15 cellular contexts compared by ENCODE assay signal in genomic region chr2:175836361-175836760, GRCh38.
DNase-seq lines count a peak whose midpoint lies in the region; ATAC-seq and TF ChIP-seq lines count a peak whose summit lies in the region.
"Had no signal": no experiment of that assay in that cellular context is flagged by ENCODE, and none has a peak within 500 bp of the region (broad histone marks: within the 10 kb centered on the region; RNA-seq: fewer than 3 reads in every experiment).

No MANE protein-coding gene starts in this region.

- no peaks in the 10 kb centered on the region for H3K79me2 ChIP-seq in trophoblast cell (ENCODE audit: control insufficient read depth, insufficient read depth, low read length, poor library complexity)

- CTCF ChIA-PET in activated CD4-positive, alpha-beta T cell treated with anti-CD3 and anti-CD28 coated beads, Interleukin-2, amount 10 ng/mL, durations not matched to agents 7 days and 5 days (lab: Charles Lee): no interaction called here

- H3K4me2 ChIP-seq in trophoblast cell (ENCODE audit: low read length): no peak overlapping the region

- intact Hi-C loops in lower lobe of right lung (cut with DNase I): no loop called here

- no peak overlapping the region for H2AFZ ChIP-seq in trophoblast cell (ENCODE audit: insufficient read depth, low read length, poor library complexity)

- H3K27ac ChIP-seq in trophoblast cell (ENCODE audit: low read depth, low read length): no peak overlapping the region
- H3K27ac ChIP-seq in foreskin keratinocyte: no peak overlapping the region
- no peak overlapping the region for H3K27ac ChIP-seq in lower lobe of right lung
- H3K27ac ChIP-seq: 22Rv1 had no signal

- no peak overlapping the region for H3K27ac Mint-ChIP-seq in activated naive CD4-positive, alpha-beta T cell treated with anti-CD3 and anti-CD28 coated beads, Interleukin-2, amount 50 U/mL, for 72 hours
- no peak overlapping the region for H3K27ac Mint-ChIP-seq in activated CD4-positive, alpha-beta T cell treated with anti-CD3 and anti-CD28 coated beads, Interleukin-2, amount 10 ng/mL, durations not matched to agents 7 days and 5 days
- H3K27ac Mint-ChIP-seq: B cell had no signal

- peaks cover 14% of the 10 kb centered on the region for H3K27me3 Mint-ChIP-seq in activated CD4-positive, alpha-beta T cell treated with anti-CD3 and anti-CD28 coated beads, Interleukin-2, amount 10 ng/mL, durations not matched to agents 7 days and 5 days

- no peaks in the 10 kb centered on the region for H3K36me3 Mint-ChIP-seq in activated naive CD4-positive, alpha-beta T cell treated with anti-CD3 and anti-CD28 coated beads, Interleukin-2, amount 50 U/mL, for 72 hours
- no peaks in the 10 kb centered on the region for H3K36me3 Mint-ChIP-seq in activated CD4-positive, alpha-beta T cell treated with anti-CD3 and anti-CD28 coated beads, Interleukin-2, amount 10 ng/mL, durations not matched to agents 7 days and 5 days (ENCODE audit: low read depth)

- H4K91ac ChIP-seq in trophoblast cell (ENCODE audit: low read depth, low read length): no peak overlapping the region

- H3K79me1 ChIP-seq in trophoblast cell (ENCODE audit: low read length): peaks cover 5% of the 10 kb centered on the region

- no peak overlapping the region for H2AK5ac ChIP-seq in trophoblast cell (ENCODE audit: low read length)

- no peak overlapping the region for H2BK5ac ChIP-seq in trophoblast cell (ENCODE audit: low read depth, low read length, poor library complexity)

- DNase-seq in AG08395 (ENCODE audit: low spot score) (peak; percentile 17), LHCN-M2 (ENCODE audit: low read depth) (peak; percentile 56), fibroblast of mammary gland (ENCODE audit: low read depth) (peak; percentile 73), trophoblast cell (no peak), foreskin keratinocyte (no peak), lower lobe of right lung (no peak)
- no peak for DNase-seq in activated naive CD4-positive, alpha-beta T cell treated with anti-CD3 and anti-CD28 coated beads, Interleukin-2, amount 50 U/mL, for 72 hours (ENCODE audit: low spot score in 2 of 2)
- no peak for DNase-seq in activated CD4-positive, alpha-beta T cell treated with anti-CD3 and anti-CD28 coated beads, Interleukin-2, amount 10 ng/mL, durations not matched to agents 7 days and 5 days
- DNase-seq: DMS79 treated with DMSO at 0.1 percent for 48 hours; NCI-H1105; NCI-H1694 treated with DMSO at 0.1 percent for 48 hours; NK-92 treated with Interleukin-12 subunit alpha and Interleukin-12 subunit beta, amount 100 ng/mL, for 24 hours had no signal

- no peak for ATAC-seq in activated naive CD4-positive, alpha-beta T cell treated with anti-CD3 and anti-CD28 coated beads, Interleukin-2, amount 50 U/mL, for 72 hours
- ATAC-seq in foreskin keratinocyte (no peak), lower lobe of right lung (no peak)
- ATAC-seq: Right ventricle myocardium inferior had no signal

- no CpG with 5 or more reads among the region's 2 CpGs for WGBS in trophoblast cell (ENCODE audit: extremely low coverage, insufficient coverage, insufficient read length)

- H3K23ac ChIP-seq in trophoblast cell (ENCODE audit: low read length): no peak overlapping the region

- no peak overlapping the region for H4K12ac ChIP-seq in trophoblast cell (ENCODE audit: low read depth, low read length)

- H3K4me3 ChIP-seq in fibroblast of mammary gland (ENCODE audit: control insufficient read depth, low read depth, low read length) (no peak overlapping the region), trophoblast cell (ENCODE audit: low read depth, low read length) (no peak overlapping the region), lower lobe of right lung (no peak overlapping the region)

- H3K4ac ChIP-seq in trophoblast cell (ENCODE audit: low read depth, low read length): no peak overlapping the region

- H3K36me3 ChIP-seq in trophoblast cell (ENCODE audit: control insufficient read depth in 1 of 2, insufficient read depth in 2 of 2, low read length in 2 of 2) (no peaks in the 10 kb centered on the region), lower lobe of right lung (no peaks in the 10 kb centered on the region)

- H3K14ac ChIP-seq in trophoblast cell (ENCODE audit: low read length): no peak overlapping the region

- H3K18ac ChIP-seq in trophoblast cell (ENCODE audit: low read length): no peak overlapping the region

- no peak overlapping the region for H3K4me3 Mint-ChIP-seq in activated CD4-positive, alpha-beta T cell treated with anti-CD3 and anti-CD28 coated beads, Interleukin-2, amount 10 ng/mL, durations not matched to agents 7 days and 5 days
- H3K4me3 Mint-ChIP-seq: B cell had no signal

- no peak for TF ChIP-seq CTCF in fibroblast of mammary gland (conservative IDR thresholded peaks at IDR 0.05; ENCODE audit: control insufficient read depth, insufficient read depth, low read depth, low read length)
- TF ChIP-seq CTCF in foreskin keratinocyte (conservative IDR thresholded peaks at IDR 0.05): no peak
- TF ChIP-seq CTCF in lower lobe of right lung (IDR thresholded peaks at IDR 0.05): no peak

- no peak overlapping the region for H2BK120ac ChIP-seq in trophoblast cell (ENCODE audit: insufficient read depth, low read length, poor library complexity)

- H4K8ac ChIP-seq in trophoblast cell (ENCODE audit: low read depth, low read length): no peak overlapping the region

- peaks cover 0 to 4% of the 10 kb centered on the region in 2 experiments for H3K4me1 ChIP-seq in trophoblast cell (ENCODE audit: control insufficient read depth in 1 of 2, insufficient read depth in 2 of 2, low read length in 2 of 2)
- no peaks in the 10 kb centered on the region for H3K4me1 ChIP-seq in foreskin keratinocyte
- H3K4me1 ChIP-seq in lower lobe of right lung: no peaks in the 10 kb centered on the region

- H3K9me3 Mint-ChIP-seq in activated naive CD4-positive, alpha-beta T cell treated with anti-CD3 and anti-CD28 coated beads, Interleukin-2, amount 50 U/mL, for 72 hours: no peaks in the 10 kb centered on the region
- no peaks in the 10 kb centered on the region for H3K9me3 Mint-ChIP-seq in activated CD4-positive, alpha-beta T cell treated with anti-CD3 and anti-CD28 coated beads, Interleukin-2, amount 10 ng/mL, durations not matched to agents 7 days and 5 days

- no peaks in the 10 kb centered on the region for H3K4me1 Mint-ChIP-seq in activated CD4-positive, alpha-beta T cell treated with anti-CD3 and anti-CD28 coated beads, Interleukin-2, amount 10 ng/mL, durations not matched to agents 7 days and 5 days
- H3K4me1 Mint-ChIP-seq: B cell had no signal

- POLR2A ChIA-PET in activated CD4-positive, alpha-beta T cell treated with anti-CD3 and anti-CD28 coated beads, Interleukin-2, amount 10 ng/mL, durations not matched to agents 7 days and 5 days (lab: Charles Lee): no interaction called here

- peak overlapping the region; percentile 8 for H2BK12ac ChIP-seq in trophoblast cell (ENCODE audit: low read length)

- H3K9me3 ChIP-seq in trophoblast cell (ENCODE audit: insufficient read depth, low read depth, low read length) (no peaks in the 10 kb centered on the region), lower lobe of right lung (no peaks in the 10 kb centered on the region)

- H3K27me3 ChIP-seq in trophoblast cell (ENCODE audit: insufficient read depth, low read length): no peaks in the 10 kb centered on the region
- no peaks in the 10 kb centered on the region for H3K27me3 ChIP-seq in foreskin keratinocyte
- H3K27me3 ChIP-seq in lower lobe of right lung (ENCODE audit: low read depth): no peaks in the 10 kb centered on the region

- no peak overlapping the region for H3K9ac ChIP-seq in trophoblast cell (ENCODE audit: low read length)

Comparison
In these comparisons a context has a peak if more than half of its experiments do, and no peak if none do; other contexts are left out.
1. DNase-seq: peak in AG08395 (single experiment), LHCN-M2 (single experiment) and fibroblast of mammary gland (single experiment); none in trophoblast cell (0 of 2), activated naive CD4-positive, alpha-beta T cell treated with anti-CD3 and anti-CD28 coated beads, Interleukin-2, amount 50 U/mL, for 72 hours (0 of 2), foreskin keratinocyte (0 of 2), lower lobe of right lung (single experiment) and activated CD4-positive, alpha-beta T cell treated with anti-CD3 and anti-CD28 coated beads, Interleukin-2, amount 10 ng/mL, durations not matched to agents 7 days and 5 days (single experiment).